29 cellular contexts compared by ENCODE assay signal in the genomic region with DNA sequence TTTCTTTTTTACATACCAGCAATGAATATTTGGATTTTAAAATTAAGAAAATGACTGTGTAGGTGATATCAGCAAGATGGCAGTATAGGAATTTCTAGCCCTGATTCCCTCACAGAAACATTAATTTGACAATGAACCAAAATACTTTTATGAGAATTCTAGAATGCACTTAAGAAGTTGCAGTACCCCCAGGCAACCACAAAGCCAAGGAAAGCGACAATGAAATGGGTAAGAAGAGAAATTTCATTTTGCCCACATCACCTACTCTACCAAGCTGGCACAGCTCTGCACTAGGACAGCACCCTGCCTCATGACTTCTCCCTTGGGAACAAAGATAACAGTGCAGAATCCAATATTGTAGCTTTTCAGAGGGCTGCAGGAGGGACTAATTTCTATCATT. TPM values are rescaled to one million over a fixed set of nuclear protein-coding genes. Genes with fewer than 3 reads are reported as not detected.
DNase-seq lines count a peak whose midpoint lies in the region; TF ChIP-seq lines count a peak whose summit lies in the region.
"Had no signal": no experiment of that assay in that cellular context is flagged by ENCODE, and none has a peak within 500 bp of the region (broad histone marks: within the 10 kb centered on the region; RNA-seq: fewer than 3 reads in every experiment).

No MANE protein-coding gene starts in this region.

- no peak overlapping the region for H3K4me3 ChIP-seq in cardiac fibroblast (replicated peaks in 1 of 2; ENCODE audit: low read depth in 2 of 2, low read length in 2 of 2)
- H3K4me3 ChIP-seq: HAP-1, Peyer's patch, SJSA1 had no signal

- TF ChIP-seq CTCF in GM12872 (IDR thresholded peaks at IDR 0.05; ENCODE audit: insufficient read depth, low read depth, low read length) (peak; percentile 33; the same call in 2 of the 3 replicates), cardiac fibroblast (IDR thresholded peaks at IDR 0.05; ENCODE audit: low read depth, low read length) (peak; percentile 11), progenitor cell of endocrine pancreas (IDR thresholded peaks at IDR 0.05; ENCODE audit: unreplicated experiment) (peak; percentile 29)

- H3K36me3 Mint-ChIP-seq in progenitor cell of endocrine pancreas (ENCODE audit: insufficient read depth), result no peaks in the 10 kb centered on the region
- no peaks in the 10 kb centered on the region for H3K36me3 Mint-ChIP-seq in activated CD4-positive, alpha-beta memory T cell treated with anti-CD3 and anti-CD28 coated beads for 36 hours
- H3K36me3 Mint-ChIP-seq: brain, IgD-negative memory B cell had no signal

- no peak overlapping the region for H3K4me3 Mint-ChIP-seq in progenitor cell of endocrine pancreas (ENCODE audit: low read depth)
- no peak overlapping the region for H3K4me3 Mint-ChIP-seq in activated CD4-positive, alpha-beta memory T cell treated with anti-CD3 and anti-CD28 coated beads for 36 hours
- H3K4me3 Mint-ChIP-seq: brain; effector memory CD8-positive, alpha-beta T cell; IgD-negative memory B cell had no signal

- CTCF ChIA-PET in activated CD4-positive, alpha-beta memory T cell treated with anti-CD3 and anti-CD28 coated beads for 36 hours (lab: Charles Lee), result interaction anchor here (1.0 kb wide), 1 partner anchor 9 kb away, joined by 5 read pairs; no protein-coding TSS in a partner anchor

- H3K4me1 Mint-ChIP-seq in progenitor cell of endocrine pancreas (ENCODE audit: low read depth), result no peaks in the 10 kb centered on the region
- no peaks in the 10 kb centered on the region for H3K4me1 Mint-ChIP-seq in activated CD4-positive, alpha-beta memory T cell treated with anti-CD3 and anti-CD28 coated beads for 36 hours (ENCODE audit: low read depth)
- H3K4me1 Mint-ChIP-seq: brain, IgD-negative memory B cell had no signal

- DNase-seq in MV-4-11 (lab: John Stamatoyannopoulos, UW) (peak; percentile 0), cardiac fibroblast (ENCODE audit: low read depth in 2 of 2) (no peak), progenitor cell of endocrine pancreas (ENCODE audit: low spot score, unreplicated experiment) (no peak), hypothalamus (lab: John Stamatoyannopoulos, UW) (no peak), HuH-7.5 (ENCODE audit: low spot score) (no peak)
- DNase-seq in activated CD4-positive, alpha-beta memory T cell treated with anti-CD3 and anti-CD28 coated beads for 36 hours, result no peak
- DNase-seq: activated CD8-positive, alpha-beta memory T cell treated with anti-CD3 and anti-CD28 coated beads, Interleukin-2, amount 50 U/mL, for 48 hours; activated effector memory CD4-positive, alpha-beta T cell treated with Interleukin-2 at 50 U/mL for 16 hours; DMS79; effector memory CD8-positive, alpha-beta T cell; mesenchymal stem cell; NCI-H1092; NCI-H1930; NCI-H345; NCI-H82; Peyer's patch; right cardiac atrium; stimulated activated CD4-positive, alpha-beta T cell treated with anti-CD3 and anti-CD28 coated beads, Interleukin-12 subunit alpha, Interleukin-12 subunit beta, amount 100 ng/mL, for 4 hours; stimulated activated CD4-positive, alpha-beta T cell treated with anti-CD3 and anti-CD28 coated beads, Interleukin-4, amount 100 ng/mL, for 4 hours; stimulated activated naive CD8-positive, alpha-beta T cell treated with anti-CD3 and anti-CD28 coated beads, Interleukin-15, Interleukin-2, amounts not matched to agents 100 U/mL and 50 U/mL, for 24 hours; WERI-Rb-1 had no signal

- POLR2A ChIA-PET in activated CD4-positive, alpha-beta memory T cell treated with anti-CD3 and anti-CD28 coated beads for 36 hours (lab: Charles Lee), result no interaction called here

- H3K27ac Mint-ChIP-seq in progenitor cell of endocrine pancreas, result no peak overlapping the region
- H3K27ac Mint-ChIP-seq in activated CD4-positive, alpha-beta memory T cell treated with anti-CD3 and anti-CD28 coated beads for 36 hours, result no peak overlapping the region
- H3K27ac Mint-ChIP-seq: brain; effector memory CD8-positive, alpha-beta T cell; IgD-negative memory B cell had no signal

- H3K9me3 Mint-ChIP-seq in progenitor cell of endocrine pancreas (ENCODE audit: low read depth), result no peaks in the 10 kb centered on the region
- no peaks in the 10 kb centered on the region for H3K9me3 Mint-ChIP-seq in activated CD4-positive, alpha-beta memory T cell treated with anti-CD3 and anti-CD28 coated beads for 36 hours
- H3K9me3 Mint-ChIP-seq: effector memory CD8-positive, alpha-beta T cell had no signal

- intact Hi-C loops in activated CD4-positive, alpha-beta memory T cell treated with anti-CD3 and anti-CD28 coated beads for 36 hours (cut with micrococcal nuclease), result no loop called here

- peaks cover 42% of the 10 kb centered on the region for H3K27me3 Mint-ChIP-seq in progenitor cell of endocrine pancreas
- peaks cover 34% of the 10 kb centered on the region for H3K27me3 Mint-ChIP-seq in activated CD4-positive, alpha-beta memory T cell treated with anti-CD3 and anti-CD28 coated beads for 36 hours

RNA-seq across cellular contexts. Expression of a gene that starts 6.6 kb away (rescaled TPM):
- not detected in 2 replicates for total RNA-seq in progenitor cell of endocrine pancreas
- not detected for total RNA-seq in activated CD4-positive, alpha-beta memory T cell treated with anti-CD3 and anti-CD28 coated beads for 36 hours
- total RNA-seq: glomerular endothelial cell; osteocyte; Peyer's patch; right cardiac atrium; SJSA1; T-helper 2 cell treated with Interferon-gamma antibody and Interleukin-4, amounts not matched to agents 100 ng/mL and 5 ng/mL, for 36 hours had no signal
